In the genomic region with DNA sequence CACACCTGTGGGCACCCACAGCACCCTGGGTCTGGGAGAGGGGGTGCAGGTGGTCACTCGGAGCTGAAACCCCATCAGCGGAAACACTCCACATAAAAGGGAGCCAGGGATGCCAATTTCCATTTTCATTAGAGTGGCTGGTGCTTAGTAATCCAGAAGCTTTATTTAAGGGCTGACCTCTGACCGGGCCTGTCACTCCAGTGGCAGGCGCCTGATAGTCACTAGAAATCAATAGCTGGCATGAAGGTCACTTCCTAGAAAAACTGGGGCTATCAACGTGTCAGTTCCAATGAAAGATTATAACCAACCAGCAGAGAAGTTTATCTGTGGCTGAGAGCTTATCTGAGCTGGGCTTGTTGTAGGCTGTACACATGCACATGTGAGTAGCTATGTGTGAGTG, we compare ENCODE assay signal across 25 cellular contexts.
"Had no signal": no experiment of that assay in that cellular context is flagged by ENCODE, and none has a peak within 500 bp of the region (broad histone marks: within the 10 kb centered on the region; RNA-seq: fewer than 3 reads in every experiment).

No MANE protein-coding gene starts in this region.

- H3K27ac Mint-ChIP-seq: dendritic cell treated with granulocyte-macrophage colony-stimulating factor and Interleukin-4, amounts not matched to agents 40 ng/mL and 50 ng/mL, for 4 days; effector memory CD8-positive, alpha-beta T cell; natural killer cell; progenitor cell of endocrine pancreas; stimulated activated naive B cell treated with anti-CD40 and anti-IgM and Interleukin-4, amounts not matched to agents 10 μg/mL and 1 μg/mL and 100 μg/mL, for 72 hours had no signal

- H3K4me1 Mint-ChIP-seq: natural killer cell; stimulated activated naive B cell treated with anti-CD40 and anti-IgM and Interleukin-4, amounts not matched to agents 10 μg/mL and 1 μg/mL and 100 μg/mL, for 72 hours; stimulated activated naive CD8-positive, alpha-beta T cell treated with anti-CD3 and anti-CD28 coated beads, Interleukin-15, amount 100 ng/mL, for 72 hours had no signal

- H3K27me3 Mint-ChIP-seq: dendritic cell treated with granulocyte-macrophage colony-stimulating factor and Interleukin-4, amounts not matched to agents 40 ng/mL and 50 ng/mL, for 4 days had no signal

- H3K36me3 ChIP-seq: esophagus squamous epithelium, heart left ventricle, ovary had no signal

- FAIRE-seq: colon had no signal

- DNase-seq: cerebellar nuclear complex; effector memory CD8-positive, alpha-beta T cell; esophagus squamous epithelium; foreskin fibroblast; heart left ventricle; hippocampal formation; left colon; mammary epithelial cell; mucosa of descending colon; natural killer cell; nucleus accumbens; ovary; retina; stimulated activated CD4-positive, alpha-beta T cell treated with anti-CD3 and anti-CD28 coated beads, Interleukin-2, amount 100 ng/mL, for 24 hours; stimulated activated CD4-positive, alpha-beta T cell treated with anti-CD3 and anti-CD28 coated beads, Interleukin-4, amount 100 ng/mL, for 4 hours; stimulated activated naive B cell treated with anti-CD40 and anti-IgM and Interleukin-4, amounts not matched to agents 10 μg/mL and 1 μg/mL and 100 μg/mL, for 72 hours; stimulated activated naive CD8-positive, alpha-beta T cell treated with anti-CD3 and anti-CD28 coated beads, Interleukin-15, amount 100 ng/mL, for 72 hours; testis; trophoblast cell had no signal

- H3K27me3 ChIP-seq: ovary, testis had no signal

- H3K36me3 Mint-ChIP-seq: natural killer cell; stimulated activated naive B cell treated with anti-CD40 and anti-IgM and Interleukin-4, amounts not matched to agents 10 μg/mL and 1 μg/mL and 100 μg/mL, for 72 hours had no signal

- H3K4me3 Mint-ChIP-seq: dendritic cell treated with granulocyte-macrophage colony-stimulating factor and Interleukin-4, amounts not matched to agents 40 ng/mL and 50 ng/mL, for 4 days; effector memory CD8-positive, alpha-beta T cell; natural killer cell; neural crest cell; stimulated activated naive B cell treated with anti-CD40 and anti-IgM and Interleukin-4, amounts not matched to agents 10 μg/mL and 1 μg/mL and 100 μg/mL, for 72 hours; stimulated activated naive CD8-positive, alpha-beta T cell treated with anti-CD3 and anti-CD28 coated beads, Interleukin-15, amount 100 ng/mL, for 72 hours had no signal

- H3K9me3 Mint-ChIP-seq: dendritic cell treated with granulocyte-macrophage colony-stimulating factor and Interleukin-4, amounts not matched to agents 40 ng/mL and 50 ng/mL, for 4 days; effector memory CD8-positive, alpha-beta T cell; natural killer cell; neural crest cell; stimulated activated naive B cell treated with anti-CD40 and anti-IgM and Interleukin-4, amounts not matched to agents 10 μg/mL and 1 μg/mL and 100 μg/mL, for 72 hours; stimulated activated naive CD8-positive, alpha-beta T cell treated with anti-CD3 and anti-CD28 coated beads, Interleukin-15, amount 100 ng/mL, for 72 hours had no signal

- H3K4me1 ChIP-seq: esophagus squamous epithelium, heart left ventricle, testis had no signal

- H3K27ac ChIP-seq: epithelial cell of prostate, esophagus squamous epithelium, heart left ventricle, ovary, testis had no signal

- ATAC-seq: effector memory CD8-positive, alpha-beta T cell; left colon; mucosa of descending colon; natural killer cell; sciatic nerve; stimulated activated naive B cell treated with anti-CD40 and anti-IgM and Interleukin-4, amounts not matched to agents 10 μg/mL and 1 μg/mL and 100 μg/mL, for 72 hours; stimulated activated naive CD8-positive, alpha-beta T cell treated with anti-CD3 and anti-CD28 coated beads, Interleukin-15, amount 100 ng/mL, for 72 hours had no signal

- H3K9me3 ChIP-seq: esophagus squamous epithelium, heart left ventricle, mucosa of descending colon, ovary, testis had no signal

- H3K4me3 ChIP-seq: esophagus squamous epithelium, heart left ventricle, mucosa of descending colon, ovary, testis had no signal
